In genomic region chr11:120510406-120511115, GRCh38 we compare ENCODE assay signal across 1 cellular context.
TF ChIP-seq lines count a peak whose summit lies in the region.

No MANE protein-coding gene starts in this region.

TF ChIP-seq in GM23338, 12 proteins besides CTCF, POLR2A, EP300 and RAD21 (continued from another document):
- TF ChIP-seq ZNF462 (CRISPR knock-in tag; IDR thresholded peaks at IDR 0.05) (no peak), ZNF114 (CRISPR knock-in tag; IDR thresholded peaks at IDR 0.05) (no peak), POLR2AphosphoS5 (IDR thresholded peaks at IDR 0.05; ENCODE audit: low read depth) (no peak), ETS1 (IDR thresholded peaks at IDR 0.05) (no peak), JUNB (IDR thresholded peaks at IDR 0.05; ENCODE audit: unreplicated experiment) (no peak), NANOG (IDR thresholded peaks at IDR 0.05; ENCODE audit: borderline replicate concordance) (no peak), EZH2 (IDR thresholded peaks at IDR 0.05; ENCODE audit: low read depth, unreplicated experiment) (no peak), CREB1 (CRISPR knock-in tag; IDR thresholded peaks at IDR 0.05; ENCODE audit: low read depth) (no peak), REST (IDR thresholded peaks at IDR 0.05; ENCODE audit: unreplicated experiment) (no peak), EZH2phosphoT487 (IDR thresholded peaks at IDR 0.05; ENCODE audit: unreplicated experiment) (no peak)
